In the genomic region with DNA sequence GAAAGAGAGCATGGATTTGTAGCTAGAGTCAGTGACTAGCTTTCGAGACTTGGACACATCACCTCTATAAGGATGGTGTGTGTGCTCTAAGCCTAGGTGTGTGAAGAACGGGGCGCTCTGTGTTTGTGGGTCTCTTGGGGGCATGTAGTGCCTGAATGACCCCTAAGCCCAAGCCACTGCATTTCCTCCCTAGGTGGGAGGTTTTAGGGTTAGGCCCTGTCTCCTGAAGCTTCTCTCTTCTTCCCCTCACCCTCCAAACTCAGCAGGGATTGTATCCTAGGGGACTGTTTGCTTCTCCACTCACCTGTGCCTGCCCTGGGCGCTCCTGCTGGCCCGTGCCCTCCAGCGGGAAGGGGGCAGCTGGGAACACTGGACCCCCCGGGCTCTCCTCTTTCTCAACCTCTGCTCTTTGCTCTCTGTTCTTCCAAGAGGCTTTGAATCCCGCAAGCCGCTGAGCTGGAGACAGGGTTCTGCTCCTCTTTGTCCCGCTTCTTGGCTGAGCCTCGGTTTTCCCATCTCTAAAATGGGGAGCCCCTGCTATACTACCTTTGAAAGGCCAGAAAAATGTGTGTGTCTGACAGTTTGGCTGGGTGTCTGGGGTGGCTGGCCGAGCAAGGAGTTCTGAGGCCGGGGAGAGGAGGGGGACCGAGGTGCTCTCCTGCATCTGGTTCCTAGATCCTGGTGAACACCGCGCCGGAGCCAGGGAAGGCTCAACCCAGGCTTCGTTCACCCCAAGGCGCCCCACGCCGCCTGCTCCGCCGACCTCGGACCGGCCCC, we compare ENCODE assay signal across 9 cellular contexts. TPM values are rescaled to one million over a fixed set of nuclear protein-coding genes. Genes with fewer than 3 reads are reported as not detected.
A peak's percentile ranks its signal among the peaks of the same experiment; 100 is the strongest.
DNase-seq lines count a peak whose midpoint lies in the region; ATAC-seq and TF ChIP-seq lines count a peak whose summit lies in the region.
"Had no signal": no experiment of that assay in that cellular context is flagged by ENCODE, and none has a peak within 500 bp of the region (broad histone marks: within the 10 kb centered on the region; RNA-seq: fewer than 3 reads in every experiment).

No MANE protein-coding gene starts in this region.

- intact Hi-C loops in IMR-90 (cut with micrococcal nuclease) = loop anchor here (10.0 kb wide), 1 partner anchor 528 kb away; no protein-coding TSS in a partner anchor

- peak overlapping the region in 1 of 2 experiments; percentile 29; a peak in 1 of 4 replicates for H4K8ac ChIP-seq in IMR-90 (ENCODE audit: low read depth in 2 of 2, low read length in 2 of 2)

- TF ChIP-seq RAD21 in IMR-90 (IDR thresholded peaks at IDR 0.05; ENCODE audit: low read length) = no peak

- CTCF ChIA-PET in IMR-90 (lab: Yijun Ruan, JAX) = interaction anchor here (1.1 kb wide), 1 partner anchor 9 kb away, joined by 3 read pairs; no protein-coding TSS in a partner anchor

- no peak overlapping the region for H2BK20ac ChIP-seq in IMR-90 (ENCODE audit: low read depth, low read length)

- TF ChIP-seq POLR2A in IMR-90 (IDR thresholded peaks at IDR 0.05; ENCODE audit: low read depth, low read length) = no peak
- TF ChIP-seq POLR2A in suprapubic skin (IDR thresholded peaks at IDR 0.05) = no peak

- H3K4me1 ChIP-seq in IMR-90 (ENCODE audit: control insufficient read depth, insufficient read depth, low read length) (peaks cover 10% of the 10 kb centered on the region), endocrine pancreas (ENCODE audit: control insufficient read depth, insufficient read depth, low read length) (no peaks in the 10 kb centered on the region), suprapubic skin (peaks cover 47% of the 10 kb centered on the region)

- peaks cover 11% of the 10 kb centered on the region for H3K9me1 ChIP-seq in IMR-90 (ENCODE audit: insufficient read depth, low read length)

- H3K27me3 Mint-ChIP-seq in memory B cell = peaks cover 4% of the 10 kb centered on the region

- POLR2A ChIA-PET in IMR-90 (lab: Charles Lee; ENCODE audit: unreplicated experiment) = interaction anchor here (0.6 kb wide), 1 partner anchor 152 kb away, joined by 3 read pairs; no protein-coding TSS in a partner anchor

- ATAC-seq in IMR-90 (ENCODE audit: low read depth) = no peak
- ATAC-seq in memory B cell (ENCODE audit: low read depth) = no peak
- no peak for ATAC-seq in GM21515 (IDR thresholded peaks at IDR 0.05; ENCODE audit: unreplicated experiment)

- dilution Hi-C loops in IMR-90 (cut with HindIII; ENCODE audit: low sequenced_read_pairs, unreplicated experiment) = no loop called here

- H3K79me1 ChIP-seq in IMR-90 (ENCODE audit: low read depth in 1 of 2, low read length in 2 of 2) = peaks cover 0 to 6% of the 10 kb centered on the region in 2 experiments; a peak in 1 of 4 replicates

- BruUV-seq in IMR-90 (replicated peaks; lab: Mats Ljungman, UMichigan) = no TSS peak

- peak overlapping the region; percentile 45 for H3K4me2 ChIP-seq in IMR-90 (ENCODE audit: low read depth, low read length)

- peak overlapping the region; percentile 84 for H3K23ac ChIP-seq in IMR-90 (ENCODE audit: low read depth, low read length)

- H3K9ac ChIP-seq in IMR-90 (ENCODE audit: low read depth, low read length) (0 out of 2 replicates have a peak overlapping the region, but pooled peaks have one; percentile 12), endocrine pancreas (ENCODE audit: control insufficient read depth, insufficient read depth, low read length) (peak overlapping the region; percentile 65)

- H3K4me3 ChIP-seq in IMR-90 (ENCODE audit: insufficient read depth, low read depth, low read length) (peak overlapping the region; percentile 46), endocrine pancreas (ENCODE audit: control insufficient read depth, insufficient read depth, low read length) (no peak overlapping the region), suprapubic skin (peak overlapping the region; percentile 56)

- H3K4ac ChIP-seq in IMR-90 (ENCODE audit: low read depth, low read length) = peak overlapping the region; percentile 25; the same call in 1 of the 2 replicates

- peak overlapping the region; percentile 41; the same call in 1 of the 3 replicates for H2BK15ac ChIP-seq in IMR-90 (ENCODE audit: low read depth, low read length)

- H2BK5ac ChIP-seq in IMR-90 (ENCODE audit: low read depth, low read length, poor library complexity, severe bottlenecking) = no peak overlapping the region

- H3K4me1 Mint-ChIP-seq in memory B cell = peaks cover 24% of the 10 kb centered on the region

- no peak overlapping the region for H3K56ac ChIP-seq in IMR-90 (ENCODE audit: extremely low read depth, insufficient read depth, low read length)

- H3K36me3 Mint-ChIP-seq in memory B cell = peaks cover 8% of the 10 kb centered on the region

- H4K20me1 ChIP-seq in IMR-90 (ENCODE audit: insufficient read depth, low read length) = no peaks in the 10 kb centered on the region

- H3K27ac Mint-ChIP-seq in memory B cell = no peak overlapping the region

- 0 out of 2 replicates have a peak overlapping the region, but pooled peaks have one; percentile 15 for H4K5ac ChIP-seq in IMR-90 (ENCODE audit: low read depth, low read length)

- no peaks in the 10 kb centered on the region for H3K9me3 ChIP-seq in IMR-90 (ENCODE audit: control insufficient read depth, insufficient read depth, low read length)
- no peaks in the 10 kb centered on the region for H3K9me3 ChIP-seq in endocrine pancreas (ENCODE audit: control insufficient read depth, low read length)
- H3K9me3 ChIP-seq in suprapubic skin = no peaks in the 10 kb centered on the region

- H3K27me3 ChIP-seq in IMR-90 (ENCODE audit: control insufficient read depth, insufficient read depth, low read length) = peaks cover 2% of the 10 kb centered on the region; the same call in 1 of the 2 replicates
- H3K27me3 ChIP-seq in endocrine pancreas (ENCODE audit: control insufficient read depth, insufficient read depth, low read length) = peaks cover 2% of the 10 kb centered on the region
- H3K27me3 ChIP-seq in suprapubic skin = peaks cover 6% of the 10 kb centered on the region

- DNase-seq in IMR-90 (no peak), memory B cell (ENCODE audit: low spot score in 2 of 2) (no peak), suprapubic skin (ENCODE audit: low spot score in 2 of 2) (no peak), NCI-H446 treated with DMSO at 0.1 percent for 48 hours (lab: John Stamatoyannopoulos, UW) (no peak), NCI-H1048 (lab: John Stamatoyannopoulos, UW) (no peak), SW 1271 (lab: John Stamatoyannopoulos, UW) (no peak)
- DNase-seq: activated effector memory CD4-positive, alpha-beta T cell treated with anti-CD3 and anti-CD28 coated beads, Interleukin-2, amount 50 U/mL, for 16 hours had no signal

- no peak overlapping the region for H4K91ac ChIP-seq in IMR-90 (ENCODE audit: insufficient read depth, low read depth, low read length)

- TF ChIP-seq EP300 in suprapubic skin (IDR thresholded peaks at IDR 0.05) = no peak

- no peak for TF ChIP-seq CTCF in IMR-90 (conservative IDR thresholded peaks at IDR 0.05; ENCODE audit: low read depth, low read length)
- TF ChIP-seq CTCF in suprapubic skin (IDR thresholded peaks at IDR 0.05) = no peak

- peak overlapping the region; percentile 40; the same call in 1 of the 2 replicates for H3K14ac ChIP-seq in IMR-90 (replicated peaks; ENCODE audit: low read depth, low read length)

- WGBS in IMR-90 (ENCODE audit: extremely low coverage in 2 of 2, insufficient read length in 1 of 2), 2 experiments = 53% methylated on average over 7 of the region's 25 CpGs; no CpG with 5 or more reads in 1 of the 2 experiments
- WGBS in suprapubic skin = 86% methylated on average over 11 of the region's 25 CpGs

- in situ Hi-C loops in IMR-90 (cut with MboI; ENCODE audit: low sequenced_read_pairs) = no loop called here

- H3K4me3 Mint-ChIP-seq in memory B cell = peak overlapping the region; percentile 32

- peak overlapping the region; percentile 82 for H2AFZ ChIP-seq in IMR-90 (replicated peaks; ENCODE audit: low read length, poor library complexity)

- H3K36me3 ChIP-seq in IMR-90 (ENCODE audit: control insufficient read depth, insufficient read depth, low read length) (no peaks in the 10 kb centered on the region; the same call in 1 of the 2 replicates), endocrine pancreas (ENCODE audit: control insufficient read depth, insufficient read depth, low read length) (no peaks in the 10 kb centered on the region), suprapubic skin (no peaks in the 10 kb centered on the region)

- H2AK5ac ChIP-seq in IMR-90 (ENCODE audit: low read depth, low read length) = peak overlapping the region; percentile 55

- H2BK120ac ChIP-seq in IMR-90 (ENCODE audit: low read depth, low read length) = no peak overlapping the region

- H3K27ac ChIP-seq in IMR-90 (ENCODE audit: insufficient read depth, low read length) (no peak overlapping the region), suprapubic skin (no peak overlapping the region)

- H3K9me3 Mint-ChIP-seq in memory B cell = no peaks in the 10 kb centered on the region

- H2AK9ac ChIP-seq in IMR-90 (replicated peaks; ENCODE audit: low read depth, low read length, poor library complexity) = peak overlapping the region; percentile 48

- no peak overlapping the region for H3K18ac ChIP-seq in IMR-90 (ENCODE audit: low read depth, low read length)

TF ChIP-seq in IMR-90, 13 proteins besides CTCF, POLR2A, EP300 and RAD21:
- TF ChIP-seq BHLHE40 (IDR thresholded peaks at IDR 0.05; ENCODE audit: low read depth, low read length) (no peak), SMC3 (IDR thresholded peaks at IDR 0.05; ENCODE audit: low read depth, low read length) (no peak)

RNA-seq across cellular contexts. Expression of a gene that starts 0.8 kb away (rescaled TPM):
- total RNA-seq in IMR-90 (2012; rRNA removed) (1.3 and 1.7 TPM in 2 replicates), suprapubic skin (10 to 100 TPM in 2 of 4 donors, 1 to 10 TPM in 2; 2.8 to 18.2 (median 10.4) TPM)
- polyA plus RNA-seq in IMR-90 (2012; rRNA removed) = 2.9 and 3.5 TPM in 2 replicates
- 3.6 and 4.3 TPM in 2 replicates for polyA plus RNA-seq in IMR-90 (2012; cell fraction: cytosol; rRNA removed)
- 1.2 and 1.9 TPM in 2 replicates for polyA plus RNA-seq in IMR-90 (2012; cell fraction: nucleus; rRNA removed; ENCODE audit: low replicate concordance)

RNA-seq across cellular contexts. Expression of a gene that starts 3.1 kb away (rescaled TPM):
- under 0.01 TPM in 1 of 2 replicates, not detected in the other for total RNA-seq in IMR-90 (2012; rRNA removed)
- polyA plus RNA-seq in IMR-90 (2012; rRNA removed) = 0.32 TPM in 2 replicates
- 0.24 and 0.26 TPM in 2 replicates for polyA plus RNA-seq in IMR-90 (2012; cell fraction: cytosol; rRNA removed)
- 1.4 and 3.8 TPM in 2 replicates for polyA plus RNA-seq in IMR-90 (2012; cell fraction: nucleus; rRNA removed; ENCODE audit: low replicate concordance)
- total RNA-seq in suprapubic skin = 1 to 10 TPM in 3 of 4 donors, not detected in 1; 1.3 to 2.8 (median 2.2) TPM

RNA-seq across cellular contexts. Expression of a gene that starts 35.5 kb away (rescaled TPM):
- total RNA-seq in IMR-90 (2012; rRNA removed) (1.3 and 1.4 TPM in 2 replicates), suprapubic skin (10 to 100 TPM; 45.9 to 82.6 (median 52.6) TPM)
- polyA plus RNA-seq in IMR-90 (2012; rRNA removed) = 8.3 and 10.0 TPM in 2 replicates
- 6.7 and 10.1 TPM in 2 replicates for polyA plus RNA-seq in IMR-90 (2012; cell fraction: cytosol; rRNA removed)
- 29.5 and 54.3 TPM in 2 replicates for polyA plus RNA-seq in IMR-90 (2012; cell fraction: nucleus; rRNA removed; ENCODE audit: low replicate concordance)

RNA-seq across cellular contexts. Expression of a gene that starts 49.0 kb away (rescaled TPM):
- total RNA-seq in IMR-90 (2012; rRNA removed) (not detected in 2 replicates), suprapubic skin (10 to 100 TPM; 71.1 to 94.3 (median 80.3) TPM)
- polyA plus RNA-seq in IMR-90 (2012; rRNA removed) = 0.10 TPM in 1 of 2 replicates, not detected in the other
- 0.06 and 0.18 TPM in 2 replicates for polyA plus RNA-seq in IMR-90 (2012; cell fraction: cytosol; rRNA removed)
- polyA plus RNA-seq in IMR-90 (2012; cell fraction: nucleus; rRNA removed; ENCODE audit: low replicate concordance) = 0.03 and 0.25 TPM in 2 replicates

Comparison
In these comparisons a context has a peak if more than half of its experiments do, and no peak if none do; other contexts are left out.
1. RNA of a gene that starts 35.5 kb away (total RNA-seq): 45.9 to 82.6 TPM in suprapubic skin; 1.3 to 1.4 TPM in IMR-90; every median in the first group is over 10 times any median in the second.